Comparison of ENCODE assay signal across 8 cellular contexts in genomic region chr2:71276311-71277158, GRCh38. TPM values are rescaled to one million over a fixed set of nuclear protein-coding genes. Genes with fewer than 3 reads are reported as not detected.
DNase-seq lines count a peak whose midpoint lies in the region; ATAC-seq and TF ChIP-seq lines count a peak whose summit lies in the region.

No MANE protein-coding gene starts in this region.

- H3K27me3 ChIP-seq in A673 (replicated peaks; ENCODE audit: insufficient read depth, low read depth, low read length, poor library complexity) (peaks cover 53% of the 10 kb centered on the region), left lung (peaks cover 19 to 92% of the 10 kb centered on the region in 2 donors)

- TF ChIP-seq CTCF in A673 (conservative IDR thresholded peaks at IDR 0.05; ENCODE audit: low read depth, low read length) (no peak), coronary artery (IDR thresholded peaks at IDR 0.05) (no peak), left lung (IDR thresholded peaks at IDR 0.05) (no peak)

- H3K9me3 ChIP-seq in A673 (ENCODE audit: low read depth, low read length, poor library complexity, severe bottlenecking) (no peaks in the 10 kb centered on the region), left lung (no peaks in the 10 kb centered on the region)

- no peak overlapping the region for H3K27ac ChIP-seq in A673 (ENCODE audit: low read depth, low read length, poor library complexity, severe bottlenecking)
- peak overlapping the region; percentile 84 to 92 for H3K27ac ChIP-seq in coronary artery
- H3K27ac ChIP-seq in left lung, result peak overlapping the region; percentile 9 to 24

- no peaks in the 10 kb centered on the region for H3K4me1 ChIP-seq in A673 (ENCODE audit: insufficient read depth, low read length, poor library complexity, severe bottlenecking)
- peaks cover 0 to 19% of the 10 kb centered on the region in 2 donors for H3K4me1 ChIP-seq in left lung

- H3K4me3 ChIP-seq in A673 (ENCODE audit: low read depth, low read length, poor library complexity, severe bottlenecking) (peak overlapping the region; percentile 52), coronary artery (peak overlapping the region; percentile 84), left lung (peak overlapping the region; percentile 50 to 55)

- BruUV-seq in A673 (replicated peaks; lab: Mats Ljungman, UMichigan), result no TSS peak

- DNase-seq in A673 (ENCODE audit: low spot score) (peak; percentile 94), NCI-H345 treated with DMSO at 0.1 percent for 48 hours (lab: John Stamatoyannopoulos, UW; ENCODE audit: unreplicated experiment) (peak; percentile 69), coronary artery (ENCODE audit: low spot score) (peak; percentile 90), left lung (peak; percentile 89 to 96)
- peak; percentile 80 for DNase-seq in activated CD4-positive, alpha-beta T cell treated with anti-CD3 and anti-CD28 coated beads, Interleukin-2, amount 50 U/mL, for 1 hour
- DNase-seq in stimulated activated CD4-positive, alpha-beta T cell treated with anti-CD3 and anti-CD28 coated beads, Interleukin-1b, Interleukin-23, amount 100 ng/mL, for 4 hours (ENCODE audit: low read depth in 2 of 2), result peak; percentile 77 to 88

- H3K36me3 ChIP-seq in A673 (ENCODE audit: insufficient read depth, low read length, poor library complexity, severe bottlenecking) (no peaks in the 10 kb centered on the region), left lung (no peaks in the 10 kb centered on the region)

- intact Hi-C loops in A673 (cut with micrococcal nuclease; ENCODE audit: unreplicated experiment) (no loop called here), left lung (cut with DNase I) (no loop called here)

- ATAC-seq in GM18868 (IDR thresholded peaks at IDR 0.05; ENCODE audit: unreplicated experiment) (peak; percentile 99), HG03097 (IDR thresholded peaks at IDR 0.05; ENCODE audit: low FRiP score, unreplicated experiment) (peak; percentile 99), left lung (peak; percentile 100)

- CTCF ChIA-PET in A673 (lab: Charles Lee), result interaction anchor here (0.6 kb wide), 1 partner anchor 1613 kb away, joined by 7 read pairs; no protein-coding TSS in a partner anchor

- POLR2A ChIA-PET in A673 (lab: Charles Lee; ENCODE audit: low non-redundant PET), result interaction anchor here (0.6 kb wide), 1 partner anchor 935 kb away, joined by 3 read pairs; no protein-coding TSS in a partner anchor

RNA-seq across cellular contexts. Expression of gene PAIP2B, which starts 49.6 kb away (rescaled TPM):
- total RNA-seq in A673 (2021) (1.1 and 2.3 TPM in 2 replicates), left lung (1 to 10 TPM; 4.6 to 5.9 TPM)

RNA-seq across cellular contexts. Expression of gene ZNF638, which starts 55.0 kb away (rescaled TPM):
- 113 and 126 TPM in 2 replicates for total RNA-seq in A673 (2021)
- 10 to 100 TPM; 92.1 to 94.4 TPM for total RNA-seq in left lung
